ENCODE assay signal across 11 cellular contexts in genomic region chr2:202429164-202429980, GRCh38. TPM values are rescaled to one million over a fixed set of nuclear protein-coding genes. Genes with fewer than 3 reads are reported as not detected.
A peak's percentile ranks its signal among the peaks of the same experiment; 100 is the strongest.
DNase-seq lines count a peak whose midpoint lies in the region; ATAC-seq and TF ChIP-seq lines count a peak whose summit lies in the region.
"Had no signal": no experiment of that assay in that cellular context is flagged by ENCODE, and none has a peak within 500 bp of the region (broad histone marks: within the 10 kb centered on the region; RNA-seq: fewer than 3 reads in every experiment).

No MANE protein-coding gene starts in this region.

- TF ChIP-seq CTCF in cardiac muscle cell (IDR thresholded peaks at IDR 0.05; ENCODE audit: low read depth, low read length) (no peak), A673 (conservative IDR thresholded peaks at IDR 0.05; ENCODE audit: low read depth, low read length) (no peak)

- DNase-seq in cardiac muscle cell (ENCODE audit: low read depth in 1 of 2, low spot score in 1 of 2) = peak; percentile 15 to 95
- no peak for DNase-seq in cardiac septum (ENCODE audit: low spot score)
- peak; percentile 1 for DNase-seq in fibroblast of gingiva (ENCODE audit: low read depth)
- DNase-seq in aorta = no peak
- no peak for DNase-seq in A673 (ENCODE audit: low spot score)
- no peak for DNase-seq in T-helper 9 cell
- DNase-seq: DMS79, RPMI8226 had no signal

- POLR2A ChIA-PET in A673 (lab: Charles Lee; ENCODE audit: low non-redundant PET) = no interaction called here

- CTCF ChIA-PET in A673 (lab: Charles Lee) = no interaction called here

- H3K9me3 ChIP-seq in cardiac muscle cell (ENCODE audit: low read depth) (no peaks in the 10 kb centered on the region), muscle layer of duodenum (ENCODE audit: control insufficient read depth in 1 of 2, low read length in 2 of 2) (no peaks in the 10 kb centered on the region), aorta (ENCODE audit: control insufficient read depth, low read length) (no peaks in the 10 kb centered on the region), A673 (ENCODE audit: low read depth, low read length, poor library complexity, severe bottlenecking) (peaks cover 9% of the 10 kb centered on the region)

- peak; percentile 64 for ATAC-seq in aorta (ENCODE audit: low FRiP score)
- ATAC-seq in GM18867 (IDR thresholded peaks at IDR 0.05; ENCODE audit: unreplicated experiment) = no peak
- ATAC-seq: stimulated activated memory B cell treated with anti-CD40 and anti-IgM and Interleukin-4, amounts not matched to agents 10 μg/mL and 1 μg/mL and 100 μg/mL, for 72 hours had no signal

- 19 to 22% methylated on average over 6 of the region's 6 CpGs for WGBS in aorta, 2 donors

- no TSS peak for BruUV-seq in A673 (replicated peaks; lab: Mats Ljungman, UMichigan)

- H3K36me3 ChIP-seq in cardiac muscle cell (no peaks in the 10 kb centered on the region), muscle layer of duodenum (ENCODE audit: control insufficient read depth in 1 of 2, insufficient read depth in 2 of 2, low read length in 2 of 2) (no peaks in the 10 kb centered on the region), aorta (ENCODE audit: control insufficient read depth in 1 of 2, insufficient read depth in 2 of 2, low read length in 1 of 2) (no peaks in the 10 kb centered on the region), A673 (ENCODE audit: insufficient read depth, low read length, poor library complexity, severe bottlenecking) (no peaks in the 10 kb centered on the region)

- H3K4me3 ChIP-seq in cardiac muscle cell (no peak overlapping the region), muscle layer of duodenum (ENCODE audit: low read depth in 1 of 2, low read length in 2 of 2) (peak overlapping the region in 1 of 2 donors; percentile 24), aorta (ENCODE audit: low read length in 2 of 2) (no peak overlapping the region), A673 (ENCODE audit: low read depth, low read length, poor library complexity, severe bottlenecking) (no peak overlapping the region)

- intact Hi-C loops in cardiac septum (cut with DNase I) (loop anchor here (5.0 kb wide), 1 partner anchor 52 kb away; the partner anchor contains the start of gene BMPR2), aorta (cut with DNase I) (loop anchor here (5.0 kb wide), 1 partner anchor 52 kb away; the partner anchor contains the start of gene BMPR2 (in 2 of the 2)), A673 (cut with micrococcal nuclease; ENCODE audit: unreplicated experiment) (no loop called here)

- peaks cover 5% of the 10 kb centered on the region for H3K4me1 ChIP-seq in cardiac muscle cell (ENCODE audit: low read depth)
- H3K4me1 ChIP-seq in muscle layer of duodenum (ENCODE audit: control insufficient read depth in 1 of 2, insufficient read depth in 2 of 2, low read length in 2 of 2) = peaks cover 3 to 5% of the 10 kb centered on the region in 2 donors
- peaks cover 3 to 17% of the 10 kb centered on the region in 2 donors for H3K4me1 ChIP-seq in aorta (ENCODE audit: control insufficient read depth in 1 of 2, insufficient read depth in 2 of 2, low read length in 2 of 2)
- H3K4me1 ChIP-seq in A673 (ENCODE audit: insufficient read depth, low read length, poor library complexity, severe bottlenecking) = peaks cover 13% of the 10 kb centered on the region

- H3K27ac ChIP-seq in cardiac muscle cell = peak overlapping the region; percentile 84
- H3K27ac ChIP-seq in muscle layer of duodenum (ENCODE audit: low read length) = peak overlapping the region; percentile 86
- peak overlapping the region; percentile 98 to 99 for H3K27ac ChIP-seq in aorta (ENCODE audit: low read depth in 1 of 2, low read length in 2 of 2)
- no peak overlapping the region for H3K27ac ChIP-seq in A673 (ENCODE audit: low read depth, low read length, poor library complexity, severe bottlenecking)

- H3K27me3 ChIP-seq in cardiac muscle cell (no peaks in the 10 kb centered on the region), muscle layer of duodenum (ENCODE audit: low read depth, low read length) (no peaks in the 10 kb centered on the region), aorta (ENCODE audit: control insufficient read depth in 1 of 2, insufficient read depth in 2 of 2, low read length in 1 of 2) (no peaks in the 10 kb centered on the region), A673 (replicated peaks; ENCODE audit: insufficient read depth, low read depth, low read length, poor library complexity) (no peaks in the 10 kb centered on the region)

RNA-seq across cellular contexts. Expression of gene BMPR2, which starts 53.2 kb away (rescaled TPM):
- total RNA-seq in cardiac muscle cell = 15.0 and 24.9 TPM in 2 replicates
- 12.7 and 17.8 TPM in 2 replicates for polyA plus RNA-seq in cardiac muscle cell
- total RNA-seq in cardiac septum = 83.6 TPM
- total RNA-seq in aorta = 100 to 1,000 TPM; 103 to 123 TPM
- polyA plus RNA-seq in aorta = 10 to 100 TPM in 1 of 2 donors, 1 to 10 TPM in 1; 7.9 to 17.2 TPM
- total RNA-seq in A673 (2021) = 32.0 and 34.9 TPM in 2 replicates

Comparison
In these comparisons a context has a peak if more than half of its experiments do, and no peak if none do; other contexts are left out.
1. DNase-seq: peak in cardiac muscle cell (2 of 2) and fibroblast of gingiva (single experiment); none in cardiac septum (single experiment), aorta (0 of 2), A673 (single experiment) and T-helper 9 cell (single experiment).